Comparison of ENCODE assay signal across 1 cellular context in the genomic region with DNA sequence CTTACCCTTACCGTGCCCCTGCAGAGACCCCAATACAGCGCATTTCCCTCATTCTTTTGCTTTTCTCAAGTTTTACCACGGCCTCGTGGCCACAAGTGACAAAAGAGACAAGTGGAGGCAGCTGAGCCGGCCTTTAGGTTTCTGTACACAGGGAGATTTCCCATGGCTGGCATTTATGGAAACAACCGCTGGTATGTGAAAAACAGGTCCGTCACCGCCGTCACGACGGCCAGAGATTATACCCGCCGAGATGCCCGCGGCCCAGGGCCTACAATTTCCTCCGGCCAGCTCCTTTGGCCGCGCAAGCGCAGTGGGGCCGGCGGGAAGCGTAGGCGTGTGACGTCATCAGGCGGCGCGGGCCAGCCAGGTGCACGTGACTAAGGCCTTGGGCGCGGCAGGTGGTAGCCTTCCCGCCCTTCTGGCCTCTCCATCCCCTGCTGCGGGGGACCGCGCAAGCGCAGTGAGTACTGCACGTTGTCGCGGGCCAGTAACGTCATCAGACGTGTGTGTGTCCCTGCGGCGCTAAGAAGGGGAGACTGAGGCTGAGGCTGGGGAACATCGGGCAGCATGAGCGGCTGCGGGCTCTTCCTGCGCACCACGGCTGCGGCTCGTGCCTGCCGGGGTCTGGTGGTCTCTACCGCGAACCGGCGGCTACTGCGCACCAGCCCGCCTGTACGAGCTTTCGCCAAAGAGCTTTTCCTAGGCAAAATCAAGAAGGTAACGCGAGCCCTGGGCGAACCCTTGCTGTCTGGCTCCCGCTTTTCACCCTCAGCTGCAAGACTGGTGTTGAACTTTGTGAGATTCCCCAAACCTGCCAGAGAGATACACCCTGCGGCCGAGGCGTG.
TF ChIP-seq lines count a peak whose summit lies in the region.

A gene (plus strand): TSS at position 496 of the 845 bp plus-strand sequence. CDS start 72 bp downstream, at position 568.

TF ChIP-seq in K562, 482 proteins besides CTCF, POLR2A, EP300 and RAD21 (continued from another document and continues in another):
- TF ChIP-seq SNIP1 (IDR thresholded peaks at IDR 0.05; ENCODE audit: low read depth), result peak; percentile 89
- TF ChIP-seq GABPB1 (CRISPR knock-in tag; IDR thresholded peaks at IDR 0.05), result peak; percentile 89
- TF ChIP-seq, protein P1, sequence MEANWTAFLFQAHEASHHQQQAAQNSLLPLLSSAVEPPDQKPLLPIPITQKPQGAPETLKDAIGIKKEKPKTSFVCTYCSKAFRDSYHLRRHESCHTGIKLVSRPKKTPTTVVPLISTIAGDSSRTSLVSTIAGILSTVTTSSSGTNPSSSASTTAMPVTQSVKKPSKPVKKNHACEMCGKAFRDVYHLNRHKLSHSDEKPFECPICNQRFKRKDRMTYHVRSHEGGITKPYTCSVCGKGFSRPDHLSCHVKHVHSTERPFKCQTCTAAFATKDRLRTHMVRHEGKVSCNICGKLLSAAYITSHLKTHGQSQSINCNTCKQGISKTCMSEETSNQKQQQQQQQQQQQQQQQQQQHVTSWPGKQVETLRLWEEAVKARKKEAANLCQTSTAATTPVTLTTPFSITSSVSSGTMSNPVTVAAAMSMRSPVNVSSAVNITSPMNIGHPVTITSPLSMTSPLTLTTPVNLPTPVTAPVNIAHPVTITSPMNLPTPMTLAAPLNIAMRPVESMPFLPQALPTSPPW (CRISPR knock-in tag; IDR thresholded peaks at IDR 0.05), result peak; percentile 52; the same call in 1 of the 2 replicates
- no peak for TF ChIP-seq CREBBP (IDR thresholded peaks at IDR 0.05; ENCODE audit: low read depth, low read length)
- peak; percentile 92 for TF ChIP-seq ATF1 (CRISPR knock-in tag; IDR thresholded peaks at IDR 0.05)
- TF ChIP-seq ATF1 (tag; IDR thresholded peaks at IDR 0.05), result peak; percentile 100
- TF ChIP-seq, protein P2, sequence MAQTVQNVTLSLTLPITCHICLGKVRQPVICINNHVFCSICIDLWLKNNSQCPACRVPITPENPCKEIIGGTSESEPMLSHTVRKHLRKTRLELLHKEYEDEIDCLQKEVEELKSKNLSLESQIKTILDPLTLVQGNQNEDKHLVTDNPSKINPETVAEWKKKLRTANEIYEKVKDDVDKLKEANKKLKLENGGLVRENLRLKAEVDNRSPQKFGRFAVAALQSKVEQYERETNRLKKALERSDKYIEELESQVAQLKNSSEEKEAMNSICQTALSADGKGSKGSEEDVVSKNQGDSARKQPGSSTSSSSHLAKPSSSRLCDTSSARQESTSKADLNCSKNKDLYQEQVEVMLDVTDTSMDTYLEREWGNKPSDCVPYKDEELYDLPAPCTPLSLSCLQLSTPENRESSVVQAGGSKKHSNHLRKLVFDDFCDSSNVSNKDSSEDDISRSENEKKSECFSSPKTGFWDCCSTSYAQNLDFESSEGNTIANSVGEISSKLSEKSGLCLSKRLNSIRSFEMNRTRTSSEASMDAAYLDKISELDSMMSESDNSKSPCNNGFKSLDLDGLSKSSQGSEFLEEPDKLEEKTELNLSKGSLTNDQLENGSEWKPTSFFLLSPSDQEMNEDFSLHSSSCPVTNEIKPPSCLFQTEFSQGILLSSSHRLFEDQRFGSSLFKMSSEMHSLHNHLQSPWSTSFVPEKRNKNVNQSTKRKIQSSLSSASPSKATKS (CRISPR knock-in tag; IDR thresholded peaks at IDR 0.05), result no peak
- peak; percentile 94 for TF ChIP-seq RAD51 (IDR thresholded peaks at IDR 0.05; ENCODE audit: borderline replicate concordance, low read depth)
- TF ChIP-seq, protein P3, sequence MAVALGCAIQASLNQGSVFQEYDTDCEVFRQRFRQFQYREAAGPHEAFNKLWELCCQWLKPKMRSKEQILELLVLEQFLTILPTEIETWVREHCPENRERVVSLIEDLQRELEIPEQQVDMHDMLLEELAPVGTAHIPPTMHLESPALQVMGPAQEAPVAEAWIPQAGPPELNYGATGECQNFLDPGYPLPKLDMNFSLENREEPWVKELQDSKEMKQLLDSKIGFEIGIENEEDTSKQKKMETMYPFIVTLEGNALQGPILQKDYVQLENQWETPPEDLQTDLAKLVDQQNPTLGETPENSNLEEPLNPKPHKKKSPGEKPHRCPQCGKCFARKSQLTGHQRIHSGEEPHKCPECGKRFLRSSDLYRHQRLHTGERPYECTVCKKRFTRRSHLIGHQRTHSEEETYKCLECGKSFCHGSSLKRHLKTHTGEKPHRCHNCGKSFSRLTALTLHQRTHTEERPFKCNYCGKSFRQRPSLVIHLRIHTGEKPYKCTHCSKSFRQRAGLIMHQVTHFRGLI (CRISPR knock-in tag; IDR thresholded peaks at IDR 0.05), result no peak
- TF ChIP-seq FOXA3 (CRISPR knock-in tag; conservative IDR thresholded peaks at IDR 0.05 in 1 of 2, IDR thresholded peaks at IDR 0.05 in 1 of 2), result peak in 1 of 2 experiments; percentile 69; a peak in 1 of 4 replicates
- TF ChIP-seq SRSF7 (optimal IDR thresholded peaks at IDR 0.05; ENCODE audit: low read depth, low read length), result no peak
- peak in 1 of 2 experiments; percentile 65; a peak in 1 of 4 replicates for TF ChIP-seq SIN3A (IDR thresholded peaks at IDR 0.05; ENCODE audit: borderline replicate concordance in 2 of 2, control insufficient read depth in 1 of 2, low read depth in 2 of 2, low read length in 2 of 2)
- TF ChIP-seq, protein P4, sequence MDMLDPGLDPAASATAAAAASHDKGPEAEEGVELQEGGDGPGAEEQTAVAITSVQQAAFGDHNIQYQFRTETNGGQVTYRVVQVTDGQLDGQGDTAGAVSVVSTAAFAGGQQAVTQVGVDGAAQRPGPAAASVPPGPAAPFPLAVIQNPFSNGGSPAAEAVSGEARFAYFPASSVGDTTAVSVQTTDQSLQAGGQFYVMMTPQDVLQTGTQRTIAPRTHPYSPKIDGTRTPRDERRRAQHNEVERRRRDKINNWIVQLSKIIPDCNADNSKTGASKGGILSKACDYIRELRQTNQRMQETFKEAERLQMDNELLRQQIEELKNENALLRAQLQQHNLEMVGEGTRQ (CRISPR knock-in tag; IDR thresholded peaks at IDR 0.05), result peak; percentile 98
- TF ChIP-seq ATF7 (IDR thresholded peaks at IDR 0.05), result peak; percentile 99
- TF ChIP-seq E2F3 (CRISPR knock-in tag; IDR thresholded peaks at IDR 0.05), result peak; percentile 97
- peak; percentile 87 for TF ChIP-seq BCOR (IDR thresholded peaks at IDR 0.05)
- TF ChIP-seq, protein P5, sequence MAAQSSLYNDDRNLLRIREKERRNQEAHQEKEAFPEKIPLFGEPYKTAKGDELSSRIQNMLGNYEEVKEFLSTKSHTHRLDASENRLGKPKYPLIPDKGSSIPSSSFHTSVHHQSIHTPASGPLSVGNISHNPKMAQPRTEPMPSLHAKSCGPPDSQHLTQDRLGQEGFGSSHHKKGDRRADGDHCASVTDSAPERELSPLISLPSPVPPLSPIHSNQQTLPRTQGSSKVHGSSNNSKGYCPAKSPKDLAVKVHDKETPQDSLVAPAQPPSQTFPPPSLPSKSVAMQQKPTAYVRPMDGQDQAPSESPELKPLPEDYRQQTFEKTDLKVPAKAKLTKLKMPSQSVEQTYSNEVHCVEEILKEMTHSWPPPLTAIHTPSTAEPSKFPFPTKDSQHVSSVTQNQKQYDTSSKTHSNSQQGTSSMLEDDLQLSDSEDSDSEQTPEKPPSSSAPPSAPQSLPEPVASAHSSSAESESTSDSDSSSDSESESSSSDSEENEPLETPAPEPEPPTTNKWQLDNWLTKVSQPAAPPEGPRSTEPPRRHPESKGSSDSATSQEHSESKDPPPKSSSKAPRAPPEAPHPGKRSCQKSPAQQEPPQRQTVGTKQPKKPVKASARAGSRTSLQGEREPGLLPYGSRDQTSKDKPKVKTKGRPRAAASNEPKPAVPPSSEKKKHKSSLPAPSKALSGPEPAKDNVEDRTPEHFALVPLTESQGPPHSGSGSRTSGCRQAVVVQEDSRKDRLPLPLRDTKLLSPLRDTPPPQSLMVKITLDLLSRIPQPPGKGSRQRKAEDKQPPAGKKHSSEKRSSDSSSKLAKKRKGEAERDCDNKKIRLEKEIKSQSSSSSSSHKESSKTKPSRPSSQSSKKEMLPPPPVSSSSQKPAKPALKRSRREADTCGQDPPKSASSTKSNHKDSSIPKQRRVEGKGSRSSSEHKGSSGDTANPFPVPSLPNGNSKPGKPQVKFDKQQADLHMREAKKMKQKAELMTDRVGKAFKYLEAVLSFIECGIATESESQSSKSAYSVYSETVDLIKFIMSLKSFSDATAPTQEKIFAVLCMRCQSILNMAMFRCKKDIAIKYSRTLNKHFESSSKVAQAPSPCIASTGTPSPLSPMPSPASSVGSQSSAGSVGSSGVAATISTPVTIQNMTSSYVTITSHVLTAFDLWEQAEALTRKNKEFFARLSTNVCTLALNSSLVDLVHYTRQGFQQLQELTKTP (IDR thresholded peaks at IDR 0.05; ENCODE audit: low read depth in 1 of 2, partially characterized antibody in 2 of 2), result no peak
- TF ChIP-seq FOXP1 (CRISPR knock-in tag; IDR thresholded peaks at IDR 0.05), result peak; percentile 79; the same call in 1 of the 2 replicates
- TF ChIP-seq ILF3 (IDR thresholded peaks at IDR 0.05; ENCODE audit: borderline replicate concordance), result no peak
- no peak for TF ChIP-seq ZNF699 (CRISPR knock-in tag; IDR thresholded peaks at IDR 0.05; ENCODE audit: insufficient replicate concordance)
- no peak for TF ChIP-seq ZNF174 (CRISPR knock-in tag; IDR thresholded peaks at IDR 0.05)
- TF ChIP-seq ESRRA (IDR thresholded peaks at IDR 0.05; ENCODE audit: borderline replicate concordance, low read depth), result 0 out of 2 replicates have a peak, but pooled peaks have one; percentile 47
- no peak for TF ChIP-seq ESRRB (CRISPR knock-in tag; IDR thresholded peaks at IDR 0.05; ENCODE audit: borderline replicate concordance)
- TF ChIP-seq ZNF175 (CRISPR knock-in tag; IDR thresholded peaks at IDR 0.05; ENCODE audit: low read depth), result peak; percentile 66; the same call in 1 of the 2 replicates
- peak; percentile 89; the same call in 1 of the 2 replicates for TF ChIP-seq ZNF282 (CRISPR knock-in tag; IDR thresholded peaks at IDR 0.05)
- no peak for TF ChIP-seq ZNF778 (CRISPR knock-in tag; IDR thresholded peaks at IDR 0.05)
- TF ChIP-seq, protein P6, sequence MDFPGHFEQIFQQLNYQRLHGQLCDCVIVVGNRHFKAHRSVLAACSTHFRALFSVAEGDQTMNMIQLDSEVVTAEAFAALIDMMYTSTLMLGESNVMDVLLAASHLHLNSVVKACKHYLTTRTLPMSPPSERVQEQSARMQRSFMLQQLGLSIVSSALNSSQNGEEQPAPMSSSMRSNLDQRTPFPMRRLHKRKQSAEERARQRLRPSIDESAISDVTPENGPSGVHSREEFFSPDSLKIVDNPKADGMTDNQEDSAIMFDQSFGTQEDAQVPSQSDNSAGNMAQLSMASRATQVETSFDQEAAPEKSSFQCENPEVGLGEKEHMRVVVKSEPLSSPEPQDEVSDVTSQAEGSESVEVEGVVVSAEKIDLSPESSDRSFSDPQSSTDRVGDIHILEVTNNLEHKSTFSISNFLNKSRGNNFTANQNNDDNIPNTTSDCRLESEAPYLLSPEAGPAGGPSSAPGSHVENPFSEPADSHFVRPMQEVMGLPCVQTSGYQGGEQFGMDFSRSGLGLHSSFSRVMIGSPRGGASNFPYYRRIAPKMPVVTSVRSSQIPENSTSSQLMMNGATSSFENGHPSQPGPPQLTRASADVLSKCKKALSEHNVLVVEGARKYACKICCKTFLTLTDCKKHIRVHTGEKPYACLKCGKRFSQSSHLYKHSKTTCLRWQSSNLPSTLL (IDR thresholded peaks at IDR 0.05), result no peak
- TF ChIP-seq, protein P7, sequence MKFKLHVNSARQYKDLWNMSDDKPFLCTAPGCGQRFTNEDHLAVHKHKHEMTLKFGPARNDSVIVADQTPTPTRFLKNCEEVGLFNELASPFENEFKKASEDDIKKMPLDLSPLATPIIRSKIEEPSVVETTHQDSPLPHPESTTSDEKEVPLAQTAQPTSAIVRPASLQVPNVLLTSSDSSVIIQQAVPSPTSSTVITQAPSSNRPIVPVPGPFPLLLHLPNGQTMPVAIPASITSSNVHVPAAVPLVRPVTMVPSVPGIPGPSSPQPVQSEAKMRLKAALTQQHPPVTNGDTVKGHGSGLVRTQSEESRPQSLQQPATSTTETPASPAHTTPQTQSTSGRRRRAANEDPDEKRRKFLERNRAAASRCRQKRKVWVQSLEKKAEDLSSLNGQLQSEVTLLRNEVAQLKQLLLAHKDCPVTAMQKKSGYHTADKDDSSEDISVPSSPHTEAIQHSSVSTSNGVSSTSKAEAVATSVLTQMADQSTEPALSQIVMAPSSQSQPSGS (CRISPR knock-in tag; IDR thresholded peaks at IDR 0.05), result peak; percentile 93
- TF ChIP-seq FOXK2 (conservative IDR thresholded peaks at IDR 0.05 in 1 of 2, IDR thresholded peaks at IDR 0.05 in 1 of 2; ENCODE audit: low read depth in 2 of 2), result peak; percentile 74 to 81
- no peak for TF ChIP-seq ZNF3 (CRISPR knock-in tag; IDR thresholded peaks at IDR 0.05)
- TF ChIP-seq SMAD4 (CRISPR knock-in tag; conservative IDR thresholded peaks at IDR 0.05), result peak; percentile 76
- no peak for TF ChIP-seq RBM15 (IDR thresholded peaks at IDR 0.05; ENCODE audit: insufficient read depth, low read length)
- no peak for TF ChIP-seq U2AF2 (optimal IDR thresholded peaks at IDR 0.05; ENCODE audit: low read depth, low read length)
- TF ChIP-seq PHF8 (IDR thresholded peaks at IDR 0.05; ENCODE audit: borderline replicate concordance, low read length), result peak; percentile 87
- TF ChIP-seq, protein P8, sequence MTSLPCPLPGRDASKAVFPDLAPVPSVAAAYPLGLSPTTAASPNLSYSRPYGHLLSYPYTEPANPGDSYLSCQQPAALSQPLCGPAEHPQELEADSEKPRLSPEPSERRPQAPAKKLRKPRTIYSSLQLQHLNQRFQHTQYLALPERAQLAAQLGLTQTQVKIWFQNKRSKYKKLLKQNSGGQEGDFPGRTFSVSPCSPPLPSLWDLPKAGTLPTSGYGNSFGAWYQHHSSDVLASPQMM (CRISPR knock-in tag; IDR thresholded peaks at IDR 0.05), result no peak
- peak; percentile 69 for TF ChIP-seq POLR2H (tag; IDR thresholded peaks at IDR 0.05; ENCODE audit: low read depth)
- TF ChIP-seq, protein P9, sequence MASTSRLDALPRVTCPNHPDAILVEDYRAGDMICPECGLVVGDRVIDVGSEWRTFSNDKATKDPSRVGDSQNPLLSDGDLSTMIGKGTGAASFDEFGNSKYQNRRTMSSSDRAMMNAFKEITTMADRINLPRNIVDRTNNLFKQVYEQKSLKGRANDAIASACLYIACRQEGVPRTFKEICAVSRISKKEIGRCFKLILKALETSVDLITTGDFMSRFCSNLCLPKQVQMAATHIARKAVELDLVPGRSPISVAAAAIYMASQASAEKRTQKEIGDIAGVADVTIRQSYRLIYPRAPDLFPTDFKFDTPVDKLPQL (IDR thresholded peaks at IDR 0.05; ENCODE audit: extremely low read depth, insufficient read length), result no peak
- TF ChIP-seq HDAC3 (IDR thresholded peaks at IDR 0.05; ENCODE audit: borderline replicate concordance, partially characterized antibody), result no peak
- no peak for TF ChIP-seq ZNF584 (CRISPR knock-in tag; IDR thresholded peaks at IDR 0.05; ENCODE audit: low read depth)
- TF ChIP-seq TEAD1 (CRISPR knock-in tag; IDR thresholded peaks at IDR 0.05), result peak in 1 of 2 experiments; percentile 91; a peak in 2 of 4 replicates
- no peak for TF ChIP-seq NCOA6 (IDR thresholded peaks at IDR 0.05)
- peak; percentile 72; the same call in 1 of the 2 replicates for TF ChIP-seq FOSL1 (tag; conservative IDR thresholded peaks at IDR 0.05)
- TF ChIP-seq, protein P10, sequence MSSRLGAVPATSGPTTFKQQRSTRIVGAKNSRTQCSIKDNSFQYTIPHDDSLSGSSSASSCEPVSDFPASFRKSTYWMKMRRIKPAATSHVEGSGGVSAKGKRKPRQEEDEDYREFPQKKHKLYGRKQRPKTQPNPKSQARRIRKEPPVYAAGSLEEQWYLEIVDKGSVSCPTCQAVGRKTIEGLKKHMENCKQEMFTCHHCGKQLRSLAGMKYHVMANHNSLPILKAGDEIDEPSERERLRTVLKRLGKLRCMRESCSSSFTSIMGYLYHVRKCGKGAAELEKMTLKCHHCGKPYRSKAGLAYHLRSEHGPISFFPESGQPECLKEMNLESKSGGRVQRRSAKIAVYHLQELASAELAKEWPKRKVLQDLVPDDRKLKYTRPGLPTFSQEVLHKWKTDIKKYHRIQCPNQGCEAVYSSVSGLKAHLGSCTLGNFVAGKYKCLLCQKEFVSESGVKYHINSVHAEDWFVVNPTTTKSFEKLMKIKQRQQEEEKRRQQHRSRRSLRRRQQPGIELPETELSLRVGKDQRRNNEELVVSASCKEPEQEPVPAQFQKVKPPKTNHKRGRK (tag; IDR thresholded peaks at IDR 0.05), result no peak
